Comparison of ENCODE assay signal across 19 cellular contexts in genomic region chr4:174401471-174402130, GRCh38.
A peak's percentile ranks its signal among the peaks of the same experiment; 100 is the strongest.
DNase-seq lines count a peak whose midpoint lies in the region; ATAC-seq and TF ChIP-seq lines count a peak whose summit lies in the region.
"Had no signal": no experiment of that assay in that cellular context is flagged by ENCODE, and none has a peak within 500 bp of the region (broad histone marks: within the 10 kb centered on the region; RNA-seq: fewer than 3 reads in every experiment).

No MANE protein-coding gene starts in this region.

- H3K4me3 ChIP-seq in ovary: no peak overlapping the region
- H3K4me3 ChIP-seq: lung, SK-N-MC had no signal

- no peak overlapping the region for H3K27ac ChIP-seq in ovary
- H3K27ac ChIP-seq: KMS-11, SK-N-MC had no signal

- H3K9me3 ChIP-seq in ovary: no peaks in the 10 kb centered on the region

- no peaks in the 10 kb centered on the region for H3K36me3 ChIP-seq in ovary

- no peak for TF ChIP-seq CTCF in ovary (IDR thresholded peaks at IDR 0.05)

- 79 to 84% (median 82%) methylated on average over 11 of the region's 11 CpGs for WGBS in ovary, 3 donors

- ATAC-seq in HG02763 (IDR thresholded peaks at IDR 0.05; ENCODE audit: unreplicated experiment): no peak
- ATAC-seq: activated CD8-positive, alpha-beta T cell treated with anti-CD3 and anti-CD28 coated beads for 36 hours; CD8-positive, alpha-beta T cell; sciatic nerve had no signal

- H3K4me1 ChIP-seq in ovary (ENCODE audit: insufficient read depth): no peaks in the 10 kb centered on the region

- intact Hi-C loops in ovary (cut with DNase I): no loop called here

- no peak for TF ChIP-seq EP300 in ovary (IDR thresholded peaks at IDR 0.05)

- H3K27me3 ChIP-seq in ovary: no peaks in the 10 kb centered on the region

- TF ChIP-seq POLR2A in ovary (IDR thresholded peaks at IDR 0.05): no peak

- DNase-seq in HK-2 (ENCODE audit: unreplicated experiment) (peak; percentile 45), amniotic epithelial cell (ENCODE audit: low read depth) (peak; percentile 87), kidney tubule cell (ENCODE audit: low spot score) (peak; percentile 93), ovary (no peak), OCI-M1 (lab: John Stamatoyannopoulos, UW) (no peak), AML-193 (lab: John Stamatoyannopoulos, UW) (no peak)
- DNase-seq: activated CD4-positive, alpha-beta T cell treated with anti-CD3 and anti-CD28 coated beads for 1 hour; activated CD8-positive, alpha-beta T cell treated with anti-CD3 and anti-CD28 coated beads for 36 hours; anterior cingulate cortex; CD8-positive, alpha-beta T cell; cortex of kidney; NCI-H1436; stimulated activated CD4-positive, alpha-beta T cell treated with anti-CD3 and anti-CD28 coated beads, Interleukin-4, amount 100 ng/mL, for 24 hours; substantia nigra had no signal

Comparison
In these comparisons a context has a peak if more than half of its experiments do, and no peak if none do; other contexts are left out.
1. DNase-seq: peak in HK-2 (single experiment), amniotic epithelial cell (single experiment) and kidney tubule cell (single experiment); none in ovary (0 of 5), OCI-M1 (single experiment) and AML-193 (0 of 2).